In genomic region chr7:114942443-114943175, GRCh38 we compare ENCODE assay signal across 10 cellular contexts. TPM values are rescaled to one million over a fixed set of nuclear protein-coding genes. Genes with fewer than 3 reads are reported as not detected.
DNase-seq lines count a peak whose midpoint lies in the region; ATAC-seq and TF ChIP-seq lines count a peak whose summit lies in the region.
"Had no signal": no experiment of that assay in that cellular context is flagged by ENCODE, and none has a peak within 500 bp of the region (broad histone marks: within the 10 kb centered on the region; RNA-seq: fewer than 3 reads in every experiment).

No MANE protein-coding gene starts in this region.

- no peak for DNase-seq in activated T-helper 2 cell treated with anti-CD3 and anti-CD28 coated beads, Interferon-gamma antibody, Interleukin-2, Interleukin-4, amounts not matched to agents 10 μg/mL and 5 μg/mL and 100 μg/mL, durations not matched to agents 14 hours and 24 hours and 36 hours (ENCODE audit: low spot score)
- DNase-seq in stimulated activated CD8-positive, alpha-beta memory T cell treated with anti-CD3 and anti-CD28 coated beads, Interleukin-4, amount 100 ng/mL, for 48 hours: no peak
- DNase-seq in OCI-LY7 (ENCODE audit: low spot score): no peak
- DNase-seq: nephron progenitor cell, T-helper 9 cell had no signal

- no peak overlapping the region for H3K4me2 ChIP-seq in OCI-LY7 (ENCODE audit: low read length)

- ATAC-seq in GM18519 (IDR thresholded peaks at IDR 0.05; ENCODE audit: low FRiP score, unreplicated experiment) (peak; percentile 58), GM21381 (IDR thresholded peaks at IDR 0.05; ENCODE audit: unreplicated experiment) (peak; percentile 61), HG03159 (IDR thresholded peaks at IDR 0.05; ENCODE audit: unreplicated experiment) (peak; percentile 64), SK-N-SH treated with all-trans-retinoic acid at 6 μM for 48 hours (no peak)

- TF ChIP-seq CTCF in OCI-LY7 (conservative IDR thresholded peaks at IDR 0.05; ENCODE audit: low read length): no peak

- H3K27me3 Mint-ChIP-seq in activated T-helper 2 cell treated with anti-CD3 and anti-CD28 coated beads, Interferon-gamma antibody, Interleukin-2, Interleukin-4, amounts not matched to agents 10 μg/mL and 5 μg/mL and 100 μg/mL, durations not matched to agents 14 hours and 24 hours and 36 hours (ENCODE audit: low read depth): no peaks in the 10 kb centered on the region

- H3K79me2 ChIP-seq in OCI-LY7 (ENCODE audit: insufficient read depth, low read depth, low read length): no peaks in the 10 kb centered on the region

- H3K9me2 ChIP-seq in OCI-LY7 (ENCODE audit: insufficient read depth, low read length): no peaks in the 10 kb centered on the region

- no peak overlapping the region for H3K4me3 Mint-ChIP-seq in activated T-helper 2 cell treated with anti-CD3 and anti-CD28 coated beads, Interferon-gamma antibody, Interleukin-2, Interleukin-4, amounts not matched to agents 10 μg/mL and 5 μg/mL and 100 μg/mL, durations not matched to agents 14 hours and 24 hours and 36 hours (ENCODE audit: low read depth)
- H3K4me3 Mint-ChIP-seq: nephron progenitor cell had no signal

- no peaks in the 10 kb centered on the region for H3K4me1 ChIP-seq in OCI-LY7 (ENCODE audit: insufficient read depth, low read length, poor library complexity, severe bottlenecking)

- peaks cover 83% of the 10 kb centered on the region for H3K36me3 Mint-ChIP-seq in activated T-helper 2 cell treated with anti-CD3 and anti-CD28 coated beads, Interferon-gamma antibody, Interleukin-2, Interleukin-4, amounts not matched to agents 10 μg/mL and 5 μg/mL and 100 μg/mL, durations not matched to agents 14 hours and 24 hours and 36 hours (ENCODE audit: low read depth)

- H4K20me1 ChIP-seq in OCI-LY7 (ENCODE audit: insufficient read depth, low read length): no peaks in the 10 kb centered on the region

- H3K9me3 Mint-ChIP-seq in activated T-helper 2 cell treated with anti-CD3 and anti-CD28 coated beads, Interferon-gamma antibody, Interleukin-2, Interleukin-4, amounts not matched to agents 10 μg/mL and 5 μg/mL and 100 μg/mL, durations not matched to agents 14 hours and 24 hours and 36 hours: no peaks in the 10 kb centered on the region
- H3K9me3 Mint-ChIP-seq: nephron progenitor cell had no signal

- no peaks in the 10 kb centered on the region for H3K36me3 ChIP-seq in OCI-LY7 (ENCODE audit: insufficient read depth, low read length)
- H3K36me3 ChIP-seq: cardiac muscle cell had no signal

- BruUV-seq in OCI-LY7 (replicated peaks; lab: Mats Ljungman, UMichigan): no TSS peak

- intact Hi-C loops in activated T-helper 2 cell treated with anti-CD3 and anti-CD28 coated beads, Interferon-gamma antibody, Interleukin-2, Interleukin-4, amounts not matched to agents 10 μg/mL and 5 μg/mL and 100 μg/mL, durations not matched to agents 14 hours and 24 hours and 36 hours (cut with micrococcal nuclease): loop anchor here (1.0 kb wide), 1 partner anchor 11 kb away; no protein-coding TSS in a partner anchor
- intact Hi-C loops in OCI-LY7 (cut with micrococcal nuclease; ENCODE audit: unreplicated experiment): no loop called here

- H3K4me3 ChIP-seq in OCI-LY7 (ENCODE audit: low read depth, low read length, poor library complexity, severe bottlenecking): no peak overlapping the region
- H3K4me3 ChIP-seq: cardiac muscle cell had no signal

- no peaks in the 10 kb centered on the region for H3K9me3 ChIP-seq in OCI-LY7 (ENCODE audit: low read length)

- no peak overlapping the region for H2AFZ ChIP-seq in OCI-LY7 (ENCODE audit: low read length)

- peak overlapping the region; percentile 26 for H3K27ac Mint-ChIP-seq in activated T-helper 2 cell treated with anti-CD3 and anti-CD28 coated beads, Interferon-gamma antibody, Interleukin-2, Interleukin-4, amounts not matched to agents 10 μg/mL and 5 μg/mL and 100 μg/mL, durations not matched to agents 14 hours and 24 hours and 36 hours
- H3K27ac Mint-ChIP-seq: nephron progenitor cell had no signal

- peaks cover 50% of the 10 kb centered on the region for H3K4me1 Mint-ChIP-seq in activated T-helper 2 cell treated with anti-CD3 and anti-CD28 coated beads, Interferon-gamma antibody, Interleukin-2, Interleukin-4, amounts not matched to agents 10 μg/mL and 5 μg/mL and 100 μg/mL, durations not matched to agents 14 hours and 24 hours and 36 hours (ENCODE audit: low read depth)

- H3K27ac ChIP-seq in OCI-LY7 (ENCODE audit: low read depth, low read length, poor library complexity, severe bottlenecking): no peak overlapping the region
- H3K27ac ChIP-seq: cardiac muscle cell had no signal

- POLR2A ChIA-PET in OCI-LY7 (lab: Charles Lee): interaction anchor here (1.4 to 2.2 kb wide), 2 partner anchors 10 to 16 kb away, joined by 4 to 5 read pairs; no protein-coding TSS in a partner anchor

- CTCF ChIA-PET in OCI-LY7 (lab: Charles Lee; ENCODE audit: unreplicated experiment): no interaction called here

TF ChIP-seq in SK-N-SH treated with all-trans-retinoic acid at 6 μM for 48 hours, 23 proteins besides CTCF, POLR2A, EP300 and RAD21:
- TF ChIP-seq ZFP30 (CRISPR knock-in tag; IDR thresholded peaks at IDR 0.05) (no peak), ARNTL (CRISPR knock-in tag; IDR thresholded peaks at IDR 0.05; ENCODE audit: borderline replicate concordance, low read depth) (no peak), CSDC2 (CRISPR knock-in tag; IDR thresholded peaks at IDR 0.05) (no peak)

RNA-seq across cellular contexts. Expression of gene MDFIC, which starts 20.7 kb away (rescaled TPM):
- 119 and 121 TPM in 2 replicates for total RNA-seq in activated T-helper 2 cell treated with anti-CD3 and anti-CD28 coated beads, Interferon-gamma antibody, Interleukin-2, Interleukin-4, amounts not matched to agents 10 μg/mL and 5 μg/mL and 100 μg/mL, durations not matched to agents 14 hours and 24 hours and 36 hours
- not detected in 2 replicates for total RNA-seq in OCI-LY7 (2014; rRNA removed; shearing (Covaris generic))
- total RNA-seq in OCI-LY7 (2022): not detected in 2 replicates

Comparison
In these comparisons a context has a peak if more than half of its experiments do, and no peak if none do; other contexts are left out.
1. RNA of gene MDFIC, which starts 20.7 kb away (total RNA-seq): 119 to 121 TPM in activated T-helper 2 cell treated with anti-CD3 and anti-CD28 coated beads, Interferon-gamma antibody, Interleukin-2, Interleukin-4, amounts not matched to agents 10 μg/mL and 5 μg/mL and 100 μg/mL, durations not matched to agents 14 hours and 24 hours and 36 hours; not detected in OCI-LY7; every median in the first group is over 100 times any median in the second.